2 cellular contexts compared by ENCODE assay signal in the genomic region with DNA sequence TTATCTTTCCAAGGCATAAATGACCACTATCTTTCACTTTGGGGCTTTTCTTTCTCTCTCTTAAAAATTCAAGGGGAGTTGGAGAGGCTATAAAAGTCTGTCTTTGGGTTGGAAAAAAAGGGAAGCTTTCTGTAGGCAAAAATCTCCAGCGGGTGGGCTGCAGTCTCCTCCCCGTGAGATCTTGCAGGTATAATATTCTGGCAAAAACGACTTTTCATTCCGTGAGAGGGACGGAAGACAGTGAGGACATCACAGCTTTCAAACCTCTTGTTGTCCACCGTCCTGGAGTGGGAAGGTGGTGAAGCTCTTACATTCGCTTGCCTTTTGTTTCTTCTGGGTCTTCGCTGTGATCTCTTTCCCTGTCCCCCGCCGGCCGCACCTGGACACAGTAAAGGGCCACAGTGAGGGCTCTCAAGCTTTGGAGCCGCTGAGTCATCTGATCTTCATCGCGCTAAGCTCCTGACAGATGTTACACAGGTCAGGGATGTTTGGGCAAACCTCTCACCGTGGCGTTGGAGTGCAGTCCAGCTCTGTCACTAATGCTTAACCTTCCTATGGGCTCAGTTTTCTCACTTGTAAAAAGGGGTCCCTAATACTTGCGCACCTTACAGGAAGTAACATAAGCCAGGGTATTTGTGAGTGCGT.
TF ChIP-seq lines count a peak whose summit lies in the region.

No MANE protein-coding gene starts in this region.

TF ChIP-seq in GM12878, 131 proteins besides CTCF, POLR2A, EP300 and RAD21 (continued from another document):
- TF ChIP-seq, protein P1, sequence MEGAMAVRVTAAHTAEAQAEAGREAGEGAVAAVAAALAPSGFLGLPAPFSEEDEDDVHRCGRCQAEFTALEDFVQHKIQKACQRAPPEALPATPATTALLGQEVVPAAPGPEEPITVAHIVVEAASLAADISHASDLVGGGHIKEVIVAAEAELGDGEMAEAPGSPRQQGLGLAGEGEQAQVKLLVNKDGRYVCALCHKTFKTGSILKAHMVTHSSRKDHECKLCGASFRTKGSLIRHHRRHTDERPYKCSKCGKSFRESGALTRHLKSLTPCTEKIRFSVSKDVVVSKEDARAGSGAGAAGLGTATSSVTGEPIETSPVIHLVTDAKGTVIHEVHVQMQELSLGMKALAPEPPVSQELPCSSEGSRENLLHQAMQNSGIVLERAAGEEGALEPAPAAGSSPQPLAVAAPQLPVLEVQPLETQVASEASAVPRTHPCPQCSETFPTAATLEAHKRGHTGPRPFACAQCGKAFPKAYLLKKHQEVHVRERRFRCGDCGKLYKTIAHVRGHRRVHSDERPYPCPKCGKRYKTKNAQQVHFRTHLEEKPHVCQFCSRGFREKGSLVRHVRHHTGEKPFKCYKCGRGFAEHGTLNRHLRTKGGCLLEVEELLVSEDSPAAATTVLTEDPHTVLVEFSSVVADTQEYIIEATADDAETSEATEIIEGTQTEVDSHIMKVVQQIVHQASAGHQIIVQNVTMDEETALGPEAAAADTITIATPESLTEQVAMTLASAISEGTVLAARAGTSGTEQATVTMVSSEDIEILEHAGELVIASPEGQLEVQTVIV (IDR thresholded peaks at IDR 0.05; ENCODE audit: borderline replicate concordance, partially characterized antibody): no peak
- TF ChIP-seq NRF1 (conservative IDR thresholded peaks at IDR 0.05; ENCODE audit: low read depth, low read length) (no peak), SREBF1 (IDR thresholded peaks at IDR 0.05; ENCODE audit: low read length) (no peak), HDAC2 (IDR thresholded peaks at IDR 0.05) (no peak), RELA (IDR thresholded peaks at IDR 0.05; ENCODE audit: borderline replicate concordance, partially characterized antibody) (no peak), FOXM1 (IDR thresholded peaks at IDR 0.05; ENCODE audit: low read depth, low read length) (no peak), MEF2B (IDR thresholded peaks at IDR 0.05; ENCODE audit: partially characterized antibody, poor library complexity, severe bottlenecking) (no peak), ZZZ3 (IDR thresholded peaks at IDR 0.05; ENCODE audit: control insufficient read depth, insufficient read length, low read depth) (no peak), JUNB (IDR thresholded peaks at IDR 0.05) (no peak)
- TF ChIP-seq, protein P2, sequence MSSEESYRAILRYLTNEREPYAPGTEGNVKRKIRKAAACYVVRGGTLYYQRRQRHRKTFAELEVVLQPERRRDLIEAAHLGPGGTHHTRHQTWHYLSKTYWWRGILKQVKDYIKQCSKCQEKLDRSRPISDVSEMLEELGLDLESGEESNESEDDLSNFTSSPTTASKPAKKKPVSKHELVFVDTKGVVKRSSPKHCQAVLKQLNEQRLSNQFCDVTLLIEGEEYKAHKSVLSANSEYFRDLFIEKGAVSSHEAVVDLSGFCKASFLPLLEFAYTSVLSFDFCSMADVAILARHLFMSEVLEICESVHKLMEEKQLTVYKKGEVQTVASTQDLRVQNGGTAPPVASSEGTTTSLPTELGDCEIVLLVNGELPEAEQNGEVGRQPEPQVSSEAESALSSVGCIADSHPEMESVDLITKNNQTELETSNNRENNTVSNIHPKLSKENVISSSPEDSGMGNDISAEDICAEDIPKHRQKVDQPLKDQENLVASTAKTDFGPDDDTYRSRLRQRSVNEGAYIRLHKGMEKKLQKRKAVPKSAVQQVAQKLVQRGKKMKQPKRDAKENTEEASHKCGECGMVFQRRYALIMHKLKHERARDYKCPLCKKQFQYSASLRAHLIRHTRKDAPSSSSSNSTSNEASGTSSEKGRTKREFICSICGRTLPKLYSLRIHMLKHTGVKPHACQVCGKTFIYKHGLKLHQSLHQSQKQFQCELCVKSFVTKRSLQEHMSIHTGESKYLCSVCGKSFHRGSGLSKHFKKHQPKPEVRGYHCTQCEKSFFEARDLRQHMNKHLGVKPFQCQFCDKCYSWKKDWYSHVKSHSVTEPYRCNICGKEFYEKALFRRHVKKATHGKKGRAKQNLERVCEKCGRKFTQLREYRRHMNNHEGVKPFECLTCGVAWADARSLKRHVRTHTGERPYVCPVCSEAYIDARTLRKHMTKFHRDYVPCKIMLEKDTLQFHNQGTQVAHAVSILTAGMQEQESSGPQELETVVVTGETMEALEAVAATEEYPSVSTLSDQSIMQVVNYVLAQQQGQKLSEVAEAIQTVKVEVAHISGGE (CRISPR knock-in tag; IDR thresholded peaks at IDR 0.05): no peak
- TF ChIP-seq, protein P3, sequence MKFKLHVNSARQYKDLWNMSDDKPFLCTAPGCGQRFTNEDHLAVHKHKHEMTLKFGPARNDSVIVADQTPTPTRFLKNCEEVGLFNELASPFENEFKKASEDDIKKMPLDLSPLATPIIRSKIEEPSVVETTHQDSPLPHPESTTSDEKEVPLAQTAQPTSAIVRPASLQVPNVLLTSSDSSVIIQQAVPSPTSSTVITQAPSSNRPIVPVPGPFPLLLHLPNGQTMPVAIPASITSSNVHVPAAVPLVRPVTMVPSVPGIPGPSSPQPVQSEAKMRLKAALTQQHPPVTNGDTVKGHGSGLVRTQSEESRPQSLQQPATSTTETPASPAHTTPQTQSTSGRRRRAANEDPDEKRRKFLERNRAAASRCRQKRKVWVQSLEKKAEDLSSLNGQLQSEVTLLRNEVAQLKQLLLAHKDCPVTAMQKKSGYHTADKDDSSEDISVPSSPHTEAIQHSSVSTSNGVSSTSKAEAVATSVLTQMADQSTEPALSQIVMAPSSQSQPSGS (IDR thresholded peaks at IDR 0.05; ENCODE audit: low read length): no peak
- TF ChIP-seq, protein P4, sequence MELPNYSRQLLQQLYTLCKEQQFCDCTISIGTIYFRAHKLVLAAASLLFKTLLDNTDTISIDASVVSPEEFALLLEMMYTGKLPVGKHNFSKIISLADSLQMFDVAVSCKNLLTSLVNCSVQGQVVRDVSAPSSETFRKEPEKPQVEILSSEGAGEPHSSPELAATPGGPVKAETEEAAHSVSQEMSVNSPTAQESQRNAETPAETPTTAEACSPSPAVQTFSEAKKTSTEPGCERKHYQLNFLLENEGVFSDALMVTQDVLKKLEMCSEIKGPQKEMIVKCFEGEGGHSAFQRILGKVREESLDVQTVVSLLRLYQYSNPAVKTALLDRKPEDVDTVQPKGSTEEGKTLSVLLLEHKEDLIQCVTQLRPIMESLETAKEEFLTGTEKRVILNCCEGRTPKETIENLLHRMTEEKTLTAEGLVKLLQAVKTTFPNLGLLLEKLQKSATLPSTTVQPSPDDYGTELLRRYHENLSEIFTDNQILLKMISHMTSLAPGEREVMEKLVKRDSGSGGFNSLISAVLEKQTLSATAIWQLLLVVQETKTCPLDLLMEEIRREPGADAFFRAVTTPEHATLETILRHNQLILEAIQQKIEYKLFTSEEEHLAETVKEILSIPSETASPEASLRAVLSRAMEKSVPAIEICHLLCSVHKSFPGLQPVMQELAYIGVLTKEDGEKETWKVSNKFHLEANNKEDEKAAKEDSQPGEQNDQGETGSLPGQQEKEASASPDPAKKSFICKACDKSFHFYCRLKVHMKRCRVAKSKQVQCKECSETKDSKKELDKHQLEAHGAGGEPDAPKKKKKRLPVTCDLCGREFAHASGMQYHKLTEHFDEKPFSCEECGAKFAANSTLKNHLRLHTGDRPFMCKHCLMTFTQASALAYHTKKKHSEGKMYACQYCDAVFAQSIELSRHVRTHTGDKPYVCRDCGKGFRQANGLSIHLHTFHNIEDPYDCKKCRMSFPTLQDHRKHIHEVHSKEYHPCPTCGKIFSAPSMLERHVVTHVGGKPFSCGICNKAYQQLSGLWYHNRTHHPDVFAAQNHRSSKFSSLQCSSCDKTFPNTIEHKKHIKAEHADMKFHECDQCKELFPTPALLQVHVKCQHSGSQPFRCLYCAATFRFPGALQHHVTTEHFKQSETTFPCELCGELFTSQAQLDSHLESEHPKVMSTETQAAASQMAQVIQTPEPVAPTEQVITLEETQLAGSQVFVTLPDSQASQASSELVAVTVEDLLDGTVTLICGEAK (IDR thresholded peaks at IDR 0.05; ENCODE audit: borderline replicate concordance): no peak
TF ChIP-seq in GM12878: peak in this region for 0.

TF ChIP-seq in liver, 16 proteins besides CTCF, POLR2A, EP300 and RAD21 (continued from another document):
- TF ChIP-seq TAF1 (conservative IDR thresholded peaks at IDR 0.05): no peak
- TF ChIP-seq, protein P5, sequence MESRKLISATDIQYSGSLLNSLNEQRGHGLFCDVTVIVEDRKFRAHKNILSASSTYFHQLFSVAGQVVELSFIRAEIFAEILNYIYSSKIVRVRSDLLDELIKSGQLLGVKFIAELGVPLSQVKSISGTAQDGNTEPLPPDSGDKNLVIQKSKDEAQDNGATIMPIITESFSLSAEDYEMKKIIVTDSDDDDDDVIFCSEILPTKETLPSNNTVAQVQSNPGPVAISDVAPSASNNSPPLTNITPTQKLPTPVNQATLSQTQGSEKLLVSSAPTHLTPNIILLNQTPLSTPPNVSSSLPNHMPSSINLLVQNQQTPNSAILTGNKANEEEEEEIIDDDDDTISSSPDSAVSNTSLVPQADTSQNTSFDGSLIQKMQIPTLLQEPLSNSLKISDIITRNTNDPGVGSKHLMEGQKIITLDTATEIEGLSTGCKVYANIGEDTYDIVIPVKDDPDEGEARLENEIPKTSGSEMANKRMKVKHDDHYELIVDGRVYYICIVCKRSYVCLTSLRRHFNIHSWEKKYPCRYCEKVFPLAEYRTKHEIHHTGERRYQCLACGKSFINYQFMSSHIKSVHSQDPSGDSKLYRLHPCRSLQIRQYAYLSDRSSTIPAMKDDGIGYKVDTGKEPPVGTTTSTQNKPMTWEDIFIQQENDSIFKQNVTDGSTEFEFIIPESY (IDR thresholded peaks at IDR 0.05): no peak
TF ChIP-seq in liver: peak in this region for 0.
